In genomic region chr7:2066251-2066919, GRCh38 we compare ENCODE assay signal across 11 cellular contexts.
A peak's percentile ranks its signal among the peaks of the same experiment; 100 is the strongest.
DNase-seq lines count a peak whose midpoint lies in the region; ATAC-seq lines count a peak whose summit lies in the region.
"Had no signal": no experiment of that assay in that cellular context is flagged by ENCODE, and none has a peak within 500 bp of the region (broad histone marks: within the 10 kb centered on the region; RNA-seq: fewer than 3 reads in every experiment).

No MANE protein-coding gene starts in this region.

- no peaks in the 10 kb centered on the region for H3K27me3 ChIP-seq in aorta (ENCODE audit: control insufficient read depth in 1 of 2, insufficient read depth in 2 of 2, low read length in 1 of 2)

- H3K27ac Mint-ChIP-seq in activated CD4-positive, alpha-beta memory T cell treated with anti-CD3 and anti-CD28 coated beads for 36 hours: peak overlapping the region; percentile 77
- peak overlapping the region; percentile 82 for H3K27ac Mint-ChIP-seq in stimulated activated memory B cell treated with anti-CD40 and anti-IgM and Interleukin-4, amounts not matched to agents 10 μg/mL and 1 μg/mL and 100 μg/mL, for 72 hours

- H3K27ac ChIP-seq in aorta (ENCODE audit: low read depth in 1 of 2, low read length in 2 of 2): no peak overlapping the region
- H3K27ac ChIP-seq: coronary artery had no signal

- no peaks in the 10 kb centered on the region for H3K27me3 Mint-ChIP-seq in activated CD4-positive, alpha-beta memory T cell treated with anti-CD3 and anti-CD28 coated beads for 36 hours
- H3K27me3 Mint-ChIP-seq in stimulated activated memory B cell treated with anti-CD40 and anti-IgM and Interleukin-4, amounts not matched to agents 10 μg/mL and 1 μg/mL and 100 μg/mL, for 72 hours: no peaks in the 10 kb centered on the region

- no peaks in the 10 kb centered on the region for H3K9me3 Mint-ChIP-seq in activated CD4-positive, alpha-beta memory T cell treated with anti-CD3 and anti-CD28 coated beads for 36 hours
- H3K9me3 Mint-ChIP-seq in stimulated activated memory B cell treated with anti-CD40 and anti-IgM and Interleukin-4, amounts not matched to agents 10 μg/mL and 1 μg/mL and 100 μg/mL, for 72 hours: no peaks in the 10 kb centered on the region
- H3K9me3 Mint-ChIP-seq: nephron had no signal

- H3K4me3 ChIP-seq in aorta (ENCODE audit: low read length in 2 of 2): no peak overlapping the region
- H3K4me3 ChIP-seq: coronary artery had no signal

- peak; percentile 80 for ATAC-seq in stimulated activated memory B cell treated with anti-CD40 and anti-IgM and Interleukin-4, amounts not matched to agents 10 μg/mL and 1 μg/mL and 100 μg/mL, for 72 hours
- ATAC-seq in HG02973 (IDR thresholded peaks at IDR 0.05; ENCODE audit: unreplicated experiment) (no peak), aorta (ENCODE audit: low FRiP score) (no peak)

- H3K4me1 ChIP-seq in aorta (ENCODE audit: control insufficient read depth in 1 of 2, insufficient read depth in 2 of 2, low read length in 2 of 2): no peaks in the 10 kb centered on the region

- CTCF ChIA-PET in activated CD4-positive, alpha-beta memory T cell treated with anti-CD3 and anti-CD28 coated beads for 36 hours (lab: Charles Lee): no interaction called here

- no peaks in the 10 kb centered on the region for H3K36me3 Mint-ChIP-seq in activated CD4-positive, alpha-beta memory T cell treated with anti-CD3 and anti-CD28 coated beads for 36 hours
- H3K36me3 Mint-ChIP-seq in stimulated activated memory B cell treated with anti-CD40 and anti-IgM and Interleukin-4, amounts not matched to agents 10 μg/mL and 1 μg/mL and 100 μg/mL, for 72 hours: peaks cover 50% of the 10 kb centered on the region

- no peaks in the 10 kb centered on the region for H3K9me3 ChIP-seq in aorta (ENCODE audit: control insufficient read depth, low read length)

- H3K4me3 Mint-ChIP-seq in activated CD4-positive, alpha-beta memory T cell treated with anti-CD3 and anti-CD28 coated beads for 36 hours: no peak overlapping the region
- peak overlapping the region; percentile 50 for H3K4me3 Mint-ChIP-seq in stimulated activated memory B cell treated with anti-CD40 and anti-IgM and Interleukin-4, amounts not matched to agents 10 μg/mL and 1 μg/mL and 100 μg/mL, for 72 hours
- H3K4me3 Mint-ChIP-seq: nephron had no signal

- 93% methylated on average over 27 to 28 of the region's 28 CpGs for WGBS in aorta, 2 donors

- no peaks in the 10 kb centered on the region for H3K36me3 ChIP-seq in aorta (ENCODE audit: control insufficient read depth in 1 of 2, insufficient read depth in 2 of 2, low read length in 1 of 2)

- H3K4me1 Mint-ChIP-seq in activated CD4-positive, alpha-beta memory T cell treated with anti-CD3 and anti-CD28 coated beads for 36 hours (ENCODE audit: low read depth): peaks cover 14% of the 10 kb centered on the region
- peaks cover 43% of the 10 kb centered on the region for H3K4me1 Mint-ChIP-seq in stimulated activated memory B cell treated with anti-CD40 and anti-IgM and Interleukin-4, amounts not matched to agents 10 μg/mL and 1 μg/mL and 100 μg/mL, for 72 hours

- DNase-seq in activated T-cell treated with anti-CD3 and anti-CD28 coated beads for 1 hour (ENCODE audit: low read depth) (peak; percentile 17), activated T-cell treated with anti-CD3 and anti-CD28 coated beads for 4 hours (no peak), aorta (no peak), NCI-H1694 treated with DMSO at 0.1 percent for 48 hours (lab: John Stamatoyannopoulos, UW) (no peak)
- peak; percentile 48 for DNase-seq in activated CD4-positive, alpha-beta memory T cell treated with anti-CD3 and anti-CD28 coated beads for 36 hours
- peak; percentile 35 for DNase-seq in central memory CD4-positive, alpha-beta T cell
- DNase-seq: NCI-H524 treated with DMSO at 0.1 percent for 48 hours had no signal

- POLR2A ChIA-PET in activated CD4-positive, alpha-beta memory T cell treated with anti-CD3 and anti-CD28 coated beads for 36 hours (lab: Charles Lee): no interaction called here

- intact Hi-C loops in activated CD4-positive, alpha-beta memory T cell treated with anti-CD3 and anti-CD28 coated beads for 36 hours (cut with micrococcal nuclease): no loop called here
- intact Hi-C loops in aorta (cut with DNase I): no loop called here

Comparison
In these comparisons a context has a peak if more than half of its experiments do, and no peak if none do; other contexts are left out.
1. DNase-seq: peak in activated T-cell treated with anti-CD3 and anti-CD28 coated beads for 1 hour (single experiment), activated CD4-positive, alpha-beta memory T cell treated with anti-CD3 and anti-CD28 coated beads for 36 hours (single experiment) and central memory CD4-positive, alpha-beta T cell (single experiment); none in activated T-cell treated with anti-CD3 and anti-CD28 coated beads for 4 hours (single experiment), aorta (0 of 2) and NCI-H1694 treated with DMSO at 0.1 percent for 48 hours (single experiment).